ENCODE assay signal across 8 cellular contexts in the genomic region with DNA sequence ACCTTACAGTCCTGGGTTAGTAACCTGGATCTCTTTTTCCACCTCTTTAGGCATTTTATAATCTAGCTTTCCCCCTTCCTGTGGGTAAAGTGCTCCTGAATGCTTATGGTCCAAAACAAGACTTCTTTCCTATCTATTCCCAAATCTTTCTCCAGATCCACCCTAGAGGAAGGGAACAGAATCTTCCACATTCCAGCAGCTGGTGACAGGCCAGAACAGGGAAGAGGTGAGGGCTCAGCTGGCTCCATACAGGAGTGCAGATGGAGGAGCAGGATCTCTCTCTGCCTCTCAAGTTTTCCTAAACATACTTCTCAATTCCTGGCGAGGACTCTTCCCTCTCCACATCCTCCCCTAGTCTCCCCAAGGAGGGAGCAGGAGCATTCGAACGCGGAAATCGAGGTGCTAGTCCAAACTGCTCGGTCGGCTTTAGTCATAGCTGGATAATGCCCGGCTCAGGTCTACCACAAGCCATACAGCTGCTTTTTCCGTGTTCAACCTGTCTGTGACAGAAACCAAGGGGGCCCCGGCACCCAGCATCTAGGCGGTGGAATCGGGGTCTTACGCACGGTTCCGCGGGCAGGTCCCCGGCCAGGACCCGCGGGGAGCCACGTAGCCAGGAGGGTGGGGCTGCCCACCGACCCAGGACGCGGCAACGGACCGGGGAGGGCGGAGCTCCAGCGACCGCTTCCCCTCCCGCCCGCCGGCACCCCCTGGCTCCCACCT.
A peak's percentile ranks its signal among the peaks of the same experiment; 100 is the strongest.
DNase-seq lines count a peak whose midpoint lies in the region; ATAC-seq and TF ChIP-seq lines count a peak whose summit lies in the region.

No MANE protein-coding gene starts in this region.

- peak overlapping the region; percentile 97 for H3K4me3 Mint-ChIP-seq in effector memory CD8-positive, alpha-beta T cell
- H3K4me3 Mint-ChIP-seq in nephron progenitor cell, result peak overlapping the region; percentile 94

- no peaks in the 10 kb centered on the region for H3K9me3 Mint-ChIP-seq in effector memory CD8-positive, alpha-beta T cell
- H3K9me3 Mint-ChIP-seq in nephron progenitor cell, result no peaks in the 10 kb centered on the region

- H3K4me1 Mint-ChIP-seq in effector memory CD8-positive, alpha-beta T cell (ENCODE audit: low read depth in 2 of 2), result peaks cover 56 to 69% of the 10 kb centered on the region in 2 donors
- peaks cover 55% of the 10 kb centered on the region for H3K4me1 Mint-ChIP-seq in nephron progenitor cell

- H3K36me3 Mint-ChIP-seq in effector memory CD8-positive, alpha-beta T cell (ENCODE audit: insufficient read depth), result peaks cover 87% of the 10 kb centered on the region
- H3K36me3 Mint-ChIP-seq in nephron progenitor cell (ENCODE audit: low read depth), result no peaks in the 10 kb centered on the region

- TF ChIP-seq CTCF in nephron progenitor cell (IDR thresholded peaks at IDR 0.05), result no peak

- H3K27me3 Mint-ChIP-seq in effector memory CD8-positive, alpha-beta T cell, result no peaks in the 10 kb centered on the region
- H3K27me3 Mint-ChIP-seq in nephron progenitor cell (ENCODE audit: low read depth, poor library complexity), result peaks cover 39% of the 10 kb centered on the region

- peak; percentile 47 for DNase-seq in NCI-H82 (lab: John Stamatoyannopoulos, UW)
- DNase-seq in NCI-H82 treated with DMSO at 0.1 percent for 48 hours (lab: John Stamatoyannopoulos, UW; ENCODE audit: unreplicated experiment), result no peak
- DNase-seq in OCI-M1 (lab: John Stamatoyannopoulos, UW), result peak; percentile 45
- no peak for DNase-seq in effector memory CD8-positive, alpha-beta T cell
- no peak for DNase-seq in nephron progenitor cell
- no peak for DNase-seq in NCI-H748 treated with DMSO at 0.1 percent for 48 hours (lab: John Stamatoyannopoulos, UW)
- no peak for DNase-seq in inferior parietal cortex (ENCODE audit: extremely low spot score)

- peak; percentile 27 for ATAC-seq in HG02610 (IDR thresholded peaks at IDR 0.05; ENCODE audit: unreplicated experiment)
- peak; percentile 28 for ATAC-seq in effector memory CD8-positive, alpha-beta T cell (replicated peaks)

- peak overlapping the region; percentile 95 to 96 for H3K27ac Mint-ChIP-seq in effector memory CD8-positive, alpha-beta T cell
- peak overlapping the region; percentile 95 for H3K27ac Mint-ChIP-seq in nephron progenitor cell

Comparison
In these comparisons a context has a peak if more than half of its experiments do, and no peak if none do; other contexts are left out.
1. DNase-seq: peak in NCI-H82 (single experiment) and OCI-M1 (single experiment); none in NCI-H82 treated with DMSO at 0.1 percent for 48 hours (single experiment), effector memory CD8-positive, alpha-beta T cell (0 of 3), nephron progenitor cell (single experiment), NCI-H748 treated with DMSO at 0.1 percent for 48 hours (single experiment) and inferior parietal cortex (single experiment).